Comparison of ENCODE assay signal across 34 cellular contexts in the genomic region with DNA sequence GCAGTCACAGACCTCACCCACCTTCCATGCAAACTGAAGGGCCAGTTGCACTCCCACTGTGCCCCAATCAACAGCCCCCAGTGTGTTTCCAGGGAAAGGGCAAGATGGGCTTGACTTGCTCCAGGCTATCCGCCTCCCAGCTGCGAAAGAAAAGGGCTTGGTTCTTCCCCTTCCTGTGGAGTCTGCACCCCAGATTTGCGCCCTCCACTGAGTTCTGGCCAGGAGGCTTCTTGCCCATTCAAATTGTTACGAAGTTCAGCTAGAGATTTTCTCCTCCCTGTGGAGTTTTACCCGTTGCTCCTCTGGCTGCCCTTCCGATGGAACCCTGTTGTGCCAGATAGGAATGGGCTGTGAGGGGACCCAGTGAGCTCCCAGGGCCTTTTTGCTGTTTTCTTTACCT.
"Had no signal": no experiment of that assay in that cellular context is flagged by ENCODE, and none has a peak within 500 bp of the region (broad histone marks: within the 10 kb centered on the region; RNA-seq: fewer than 3 reads in every experiment).

No MANE protein-coding gene starts in this region.

- H3K9me3 Mint-ChIP-seq: activated CD4-positive, alpha-beta memory T cell treated with anti-CD3 and anti-CD28 coated beads, Interleukin-2, amount 10 ng/mL, durations not matched to agents 7 days and 5 days; activated CD4-positive, alpha-beta T cell treated with anti-CD3 and anti-CD28 coated beads, Interleukin-2, amount 10 ng/mL, durations not matched to agents 7 days and 5 days; activated T-cell treated with anti-CD3 and anti-CD28 coated beads, Interleukin-2, amount 50 U/mL, for 4 hours; activated T-cell treated with anti-CD3 and anti-CD28 coated beads, Interleukin-2, amount 50 U/mL, for 72 hours; activated T-helper 1 cell treated with anti-CD3 and anti-CD28 coated beads, Interleukin-12 subunit alpha, Interleukin-12 subunit beta, Interleukin-2, Interleukin-4 antibody, amounts not matched to agents 30 ng/mL and 10 ng/mL and 1 ng/mL, durations not matched to agents 14 hours and 24 hours and 36 hours; activated T-helper 17 cell treated with anti-CD3 and anti-CD28 coated beads, Interleukin-2, amount 50 U/mL, for 72 hours; T-helper 1 cell treated with Interleukin-12 subunit alpha and Interleukin-12 subunit beta and Interleukin-4 antibody, amounts not matched to agents 30 μg/mL and 1 μg/mL, for 36 hours; T-helper 2 cell treated with Interferon-gamma antibody and Interleukin-4, amounts not matched to agents 5 μg/mL and 100 μg/mL, for 36 hours had no signal

- H3K27ac Mint-ChIP-seq: activated CD4-positive, alpha-beta memory T cell treated with anti-CD3 and anti-CD28 coated beads, Interleukin-2, amount 10 ng/mL, durations not matched to agents 7 days and 5 days; activated CD4-positive, alpha-beta T cell treated with anti-CD3 and anti-CD28 coated beads for 36 hours; activated CD4-positive, alpha-beta T cell treated with anti-CD3 and anti-CD28 coated beads, Interleukin-2, amount 10 ng/mL, durations not matched to agents 7 days and 5 days; activated CD8-positive, alpha-beta memory T cell treated with anti-CD3 and anti-CD28 coated beads, Interleukin-2, amount 10 ng/mL, durations not matched to agents 7 days and 5 days; activated CD8-positive, alpha-beta T cell treated with anti-CD3 and anti-CD28 coated beads, Interleukin-2, amount 10 ng/mL, durations not matched to agents 7 days and 5 days; activated naive CD4-positive, alpha-beta T cell treated with anti-CD3 and anti-CD28 coated beads for 36 hours; activated naive CD4-positive, alpha-beta T cell treated with anti-CD3 and anti-CD28 coated beads, Interleukin-2, amount 50 U/mL, for 72 hours; activated naive CD8-positive, alpha-beta T cell treated with anti-CD3 and anti-CD28 coated beads for 36 hours; activated T-cell treated with anti-CD3 and anti-CD28 coated beads, Interleukin-2, amount 50 U/mL, for 72 hours; activated T-helper 1 cell treated with anti-CD3 and anti-CD28 coated beads, Interleukin-12 subunit alpha, Interleukin-12 subunit beta, Interleukin-2, Interleukin-4 antibody, amounts not matched to agents 30 ng/mL and 10 ng/mL and 1 ng/mL, durations not matched to agents 14 hours and 24 hours and 36 hours; activated T-helper 17 cell treated with anti-CD3 and anti-CD28 coated beads, Interleukin-2, amount 50 U/mL, for 72 hours; brain; T-helper 1 cell treated with Interleukin-12 subunit alpha and Interleukin-12 subunit beta and Interleukin-4 antibody, amounts not matched to agents 30 μg/mL and 1 μg/mL, for 36 hours; T-helper 2 cell treated with Interferon-gamma antibody and Interleukin-4, amounts not matched to agents 5 μg/mL and 100 μg/mL, for 36 hours had no signal

- H3K36me3 Mint-ChIP-seq: activated CD8-positive, alpha-beta memory T cell treated with anti-CD3 and anti-CD28 coated beads, Interleukin-2, amount 10 ng/mL, durations not matched to agents 7 days and 5 days; activated naive CD4-positive, alpha-beta T cell treated with anti-CD3 and anti-CD28 coated beads, Interleukin-2, amount 50 U/mL, for 72 hours; activated naive CD8-positive, alpha-beta T cell treated with anti-CD3 and anti-CD28 coated beads for 36 hours; brain had no signal

- ATAC-seq: activated CD4-positive, alpha-beta T cell treated with anti-CD3 and anti-CD28 coated beads for 36 hours; activated CD4-positive, CD25-positive, alpha-beta regulatory T cell treated with anti-CD3 and anti-CD28 coated beads, Interleukin-2, amount 50 U/mL, for 24 hours; activated CD8-positive, alpha-beta memory T cell treated with anti-CD3 and anti-CD28 coated beads, Interleukin-2, amount 10 ng/mL, durations not matched to agents 7 days and 5 days; activated CD8-positive, alpha-beta T cell treated with anti-CD3 and anti-CD28 coated beads, Interleukin-2, amount 10 ng/mL, durations not matched to agents 7 days and 5 days; activated naive CD4-positive, alpha-beta T cell treated with anti-CD3 and anti-CD28 coated beads, Interleukin-2, amount 50 U/mL, for 72 hours; activated T-cell treated with anti-CD3 and anti-CD28 coated beads, Interleukin-2, amount 50 U/mL, for 4 hours; activated T-cell treated with anti-CD3 and anti-CD28 coated beads, Interleukin-2, amount 50 U/mL, for 72 hours; activated T-helper 17 cell treated with anti-CD3 and anti-CD28 coated beads, Interleukin-2, amount 50 U/mL, for 72 hours had no signal

- H3K4me1 Mint-ChIP-seq: activated CD4-positive, alpha-beta memory T cell treated with anti-CD3 and anti-CD28 coated beads, Interleukin-2, amount 10 ng/mL, durations not matched to agents 7 days and 5 days; activated CD4-positive, alpha-beta T cell treated with anti-CD3 and anti-CD28 coated beads for 36 hours; activated CD4-positive, alpha-beta T cell treated with anti-CD3 and anti-CD28 coated beads, Interleukin-2, amount 10 ng/mL, durations not matched to agents 7 days and 5 days; activated CD8-positive, alpha-beta memory T cell treated with anti-CD3 and anti-CD28 coated beads, Interleukin-2, amount 10 ng/mL, durations not matched to agents 7 days and 5 days; activated naive CD8-positive, alpha-beta T cell treated with anti-CD3 and anti-CD28 coated beads for 36 hours; activated T-helper 17 cell treated with anti-CD3 and anti-CD28 coated beads, Interleukin-2, amount 50 U/mL, for 72 hours; brain had no signal

- DNase-seq: activated CD4-positive, alpha-beta memory T cell treated with anti-CD3 and anti-CD28 coated beads, Interleukin-2, amount 10 ng/mL, durations not matched to agents 7 days and 5 days; activated CD4-positive, alpha-beta T cell treated with anti-CD3 and anti-CD28 coated beads for 1 hour; activated CD4-positive, alpha-beta T cell treated with anti-CD3 and anti-CD28 coated beads for 36 hours; activated CD4-positive, alpha-beta T cell treated with anti-CD3 and anti-CD28 coated beads for 48 hours; activated CD4-positive, alpha-beta T cell treated with anti-CD3 and anti-CD28 coated beads, Interleukin-2, amount 10 ng/mL, durations not matched to agents 7 days and 5 days; activated CD4-positive, alpha-beta T cell treated with anti-CD3 and anti-CD28 coated beads, Interleukin-2, amount 50 U/mL, for 48 hours; activated CD4-positive, CD25-positive, alpha-beta regulatory T cell; activated CD8-positive, alpha-beta memory T cell treated with anti-CD3 and anti-CD28 coated beads for 24 hours; activated CD8-positive, alpha-beta memory T cell treated with anti-CD3 and anti-CD28 coated beads, Interleukin-2, amount 10 ng/mL, durations not matched to agents 7 days and 5 days; activated CD8-positive, alpha-beta T cell treated with anti-CD3 and anti-CD28 coated beads, Interleukin-2, amount 10 ng/mL, durations not matched to agents 7 days and 5 days; activated effector memory CD4-positive, alpha-beta T cell treated with anti-CD3 and anti-CD28 coated beads, Interleukin-2, amount 50 U/mL, for 16 hours; activated gamma-delta T cell treated with Interleukin-2 at 50 U/mL for 16 hours; activated naive CD4-positive, alpha-beta T cell; activated naive CD4-positive, alpha-beta T cell treated with anti-CD3 and anti-CD28 coated beads for 36 hours; activated naive CD4-positive, alpha-beta T cell treated with anti-CD3 and anti-CD28 coated beads, Interleukin-2, amount 50 U/mL, for 16 hours; activated naive CD8-positive, alpha-beta T cell treated with anti-CD3 and anti-CD28 coated beads for 36 hours; activated T-cell treated with anti-CD3 and anti-CD28 coated beads for 4 hours; activated T-cell treated with anti-CD3 and anti-CD28 coated beads, Interleukin-2, amount 50 U/mL, for 1 hour; activated T-cell treated with anti-CD3 and anti-CD28 coated beads, Interleukin-2, amount 50 U/mL, for 4 hours; activated T-cell treated with anti-CD3 and anti-CD28 coated beads, Interleukin-2, amount 50 U/mL, for 72 hours; adrenal gland; amniotic stem cell; aorta; central memory CD4-positive, alpha-beta T cell; T-helper 1 cell; T-helper 2 cell; T-helper 9 cell had no signal

- H3K4me3 Mint-ChIP-seq: activated CD4-positive, alpha-beta memory T cell treated with anti-CD3 and anti-CD28 coated beads, Interleukin-2, amount 10 ng/mL, durations not matched to agents 7 days and 5 days; activated CD4-positive, alpha-beta T cell treated with anti-CD3 and anti-CD28 coated beads for 36 hours; activated CD4-positive, alpha-beta T cell treated with anti-CD3 and anti-CD28 coated beads, Interleukin-2, amount 10 ng/mL, durations not matched to agents 7 days and 5 days; activated CD8-positive, alpha-beta memory T cell treated with anti-CD3 and anti-CD28 coated beads, Interleukin-2, amount 10 ng/mL, durations not matched to agents 7 days and 5 days; activated CD8-positive, alpha-beta T cell treated with anti-CD3 and anti-CD28 coated beads, Interleukin-2, amount 10 ng/mL, durations not matched to agents 7 days and 5 days; activated naive CD4-positive, alpha-beta T cell treated with anti-CD3 and anti-CD28 coated beads for 36 hours; activated naive CD8-positive, alpha-beta T cell treated with anti-CD3 and anti-CD28 coated beads for 36 hours; activated T-cell treated with anti-CD3 and anti-CD28 coated beads, Interleukin-2, amount 50 U/mL, for 4 hours; activated T-cell treated with anti-CD3 and anti-CD28 coated beads, Interleukin-2, amount 50 U/mL, for 72 hours; activated T-helper 1 cell treated with anti-CD3 and anti-CD28 coated beads, Interleukin-12 subunit alpha, Interleukin-12 subunit beta, Interleukin-2, Interleukin-4 antibody, amounts not matched to agents 30 ng/mL and 10 ng/mL and 1 ng/mL, durations not matched to agents 14 hours and 24 hours and 36 hours; activated T-helper 17 cell treated with anti-CD3 and anti-CD28 coated beads, Interleukin-2, amount 50 U/mL, for 72 hours; brain; T-helper 1 cell treated with Interleukin-12 subunit alpha and Interleukin-12 subunit beta and Interleukin-4 antibody, amounts not matched to agents 30 μg/mL and 1 μg/mL, for 36 hours; T-helper 2 cell treated with Interferon-gamma antibody and Interleukin-4, amounts not matched to agents 5 μg/mL and 100 μg/mL, for 36 hours had no signal

- H3K4me3 ChIP-seq: adrenal gland had no signal

- H3K27me3 Mint-ChIP-seq: activated CD4-positive, alpha-beta memory T cell treated with anti-CD3 and anti-CD28 coated beads, Interleukin-2, amount 10 ng/mL, durations not matched to agents 7 days and 5 days; activated CD4-positive, alpha-beta T cell treated with anti-CD3 and anti-CD28 coated beads for 36 hours; activated CD4-positive, alpha-beta T cell treated with anti-CD3 and anti-CD28 coated beads, Interleukin-2, amount 10 ng/mL, durations not matched to agents 7 days and 5 days; activated naive CD8-positive, alpha-beta T cell treated with anti-CD3 and anti-CD28 coated beads for 36 hours had no signal
